In the genomic region with DNA sequence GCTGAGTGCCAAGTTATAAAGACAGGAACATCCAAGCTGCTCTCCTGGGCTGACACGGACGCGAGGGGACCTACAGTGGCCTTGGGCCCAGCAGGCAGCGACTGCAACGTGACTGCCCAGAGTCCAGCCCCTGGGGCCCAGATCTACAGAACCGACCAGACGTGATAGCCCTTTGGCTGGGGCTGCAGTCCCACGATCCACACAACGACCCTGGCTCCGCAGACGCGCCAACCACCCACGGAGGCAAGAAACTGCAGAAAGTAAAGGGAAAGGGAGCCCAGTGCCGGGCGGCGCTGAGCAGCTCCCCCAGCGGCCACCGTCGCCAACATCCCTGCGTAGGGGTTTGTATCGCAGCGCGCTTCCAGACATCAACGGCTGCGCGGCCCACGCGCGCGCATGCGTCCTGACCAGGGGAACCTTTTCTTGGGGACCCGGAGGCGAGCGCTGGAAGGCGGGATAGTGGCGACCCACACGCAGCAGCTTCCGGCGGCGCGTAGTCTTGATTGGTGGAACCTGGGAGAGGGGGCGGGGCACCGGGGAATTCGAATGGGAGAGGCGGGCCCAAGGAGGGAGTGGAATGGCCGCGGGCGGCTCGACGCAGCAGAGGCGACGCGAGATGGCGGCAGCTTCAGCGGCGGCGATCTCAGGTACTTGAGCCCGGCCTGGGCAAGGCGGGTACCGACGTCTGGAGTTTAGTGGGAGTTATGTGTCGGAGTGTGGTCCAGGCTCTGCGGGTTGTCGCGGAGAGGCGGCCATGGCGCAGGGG, we compare ENCODE assay signal across 1 cellular context.
TF ChIP-seq lines count a peak whose summit lies in the region.

A gene (plus strand): TSS at position 569 of the 766 bp plus-strand sequence. CDS start 9 bp downstream, at position 578.

TF ChIP-seq in HepG2, 621 proteins besides CTCF, POLR2A, EP300 and RAD21 (continued from another document and continues in another):
- TF ChIP-seq, protein P1, sequence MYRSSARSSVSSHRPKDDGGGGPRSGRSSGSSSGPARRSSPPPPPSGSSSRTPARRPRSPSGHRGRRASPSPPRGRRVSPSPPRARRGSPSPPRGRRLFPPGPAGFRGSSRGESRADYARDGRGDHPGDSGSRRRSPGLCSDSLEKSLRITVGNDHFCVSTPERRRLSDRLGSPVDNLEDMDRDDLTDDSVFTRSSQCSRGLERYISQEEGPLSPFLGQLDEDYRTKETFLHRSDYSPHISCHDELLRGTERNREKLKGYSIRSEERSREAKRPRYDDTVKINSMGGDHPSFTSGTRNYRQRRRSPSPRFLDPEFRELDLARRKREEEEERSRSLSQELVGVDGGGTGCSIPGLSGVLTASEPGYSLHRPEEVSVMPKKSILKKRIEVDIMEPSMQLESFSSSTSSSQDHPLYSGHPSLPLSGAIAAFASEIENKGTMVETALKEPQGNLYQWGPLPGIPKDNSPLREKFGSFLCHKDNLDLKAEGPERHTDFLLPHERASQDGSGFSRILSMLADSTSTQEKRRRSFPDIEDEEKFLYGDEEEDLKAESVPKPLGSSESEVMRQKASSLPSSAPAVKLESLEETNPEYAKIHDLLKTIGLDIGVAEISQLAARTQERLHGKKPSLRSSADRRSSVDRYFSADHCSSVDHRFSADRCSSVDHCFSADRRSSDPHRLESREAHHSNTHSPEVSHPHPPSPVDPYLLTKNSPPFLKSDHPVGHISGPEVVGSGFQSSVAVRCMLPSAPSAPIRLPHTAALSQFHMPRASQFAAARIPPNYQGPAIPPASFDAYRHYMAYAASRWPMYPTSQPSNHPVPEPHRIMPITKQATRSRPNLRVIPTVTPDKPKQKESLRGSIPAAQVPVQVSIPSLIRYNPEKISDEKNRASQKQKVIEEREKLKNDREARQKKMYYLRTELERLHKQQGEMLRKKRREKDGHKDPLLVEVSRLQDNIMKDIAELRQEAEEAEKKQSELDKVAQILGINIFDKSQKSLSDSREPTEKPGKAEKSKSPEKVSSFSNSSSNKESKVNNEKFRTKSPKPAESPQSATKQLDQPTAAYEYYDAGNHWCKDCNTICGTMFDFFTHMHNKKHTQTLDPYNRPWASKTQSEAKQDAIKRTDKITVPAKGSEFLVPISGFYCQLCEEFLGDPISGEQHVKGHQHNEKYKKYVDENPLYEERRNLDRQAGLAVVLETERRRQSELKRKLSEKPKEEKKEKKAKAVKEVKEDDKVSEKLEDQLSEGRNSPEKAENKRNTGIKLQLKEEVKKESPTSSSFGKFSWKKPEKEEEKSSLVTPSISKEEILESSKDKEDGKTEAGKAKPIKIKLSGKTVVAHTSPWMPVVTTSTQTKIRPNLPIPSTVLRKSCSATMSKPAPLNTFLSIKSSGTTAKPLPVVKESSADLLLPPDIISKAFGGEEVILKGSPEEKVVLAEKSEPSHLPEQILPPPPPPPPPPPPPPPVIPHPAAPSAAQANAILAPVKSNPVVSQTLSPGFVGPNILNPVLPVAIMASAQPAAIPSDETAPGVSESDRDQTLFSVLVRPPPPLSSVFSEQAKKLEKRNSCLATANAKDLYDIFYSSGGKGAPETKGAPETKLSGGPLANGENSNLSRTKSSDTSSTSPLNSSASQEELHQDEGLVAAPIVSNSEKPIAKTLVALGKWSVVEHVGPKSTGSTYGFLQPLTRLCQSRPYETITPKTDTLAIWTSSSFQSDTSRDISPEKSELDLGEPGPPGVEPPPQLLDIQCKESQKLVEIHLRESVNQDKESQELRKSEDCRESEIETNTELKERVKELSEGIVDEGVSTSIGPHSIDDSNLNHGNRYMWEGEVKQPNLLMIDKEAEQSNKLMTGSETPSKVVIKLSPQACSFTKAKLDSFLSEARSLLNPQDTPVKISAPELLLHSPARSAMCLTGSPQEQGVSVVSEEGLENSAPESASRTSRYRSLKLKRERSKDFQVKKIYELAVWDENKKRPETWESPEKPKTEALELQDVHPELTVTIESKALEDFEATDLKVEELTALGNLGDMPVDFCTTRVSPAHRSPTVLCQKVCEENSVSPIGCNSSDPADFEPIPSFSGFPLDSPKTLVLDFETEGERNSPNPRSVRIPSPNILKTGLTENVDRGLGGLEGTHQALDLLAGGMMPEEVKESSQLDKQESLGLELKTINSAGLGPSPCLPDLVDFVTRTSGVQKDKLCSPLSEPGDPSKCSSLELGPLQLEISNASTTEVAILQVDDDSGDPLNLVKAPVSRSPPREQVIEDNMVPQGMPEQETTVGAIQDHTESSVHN (CRISPR knock-in tag; IDR thresholded peaks at IDR 0.05), result 0 out of 2 replicates have a peak, but pooled peaks have one; percentile 58
- TF ChIP-seq ZNF570 (CRISPR knock-in tag; IDR thresholded peaks at IDR 0.05; ENCODE audit: borderline replicate concordance) (no peak), JUN (CRISPR knock-in tag; IDR thresholded peaks at IDR 0.05) (no peak), ZNF709 (CRISPR knock-in tag; IDR thresholded peaks at IDR 0.05) (no peak; the same call in none of the 2 replicates), SMAD9 (CRISPR knock-in tag; IDR thresholded peaks at IDR 0.05) (peak; percentile 46), RBM22 (optimal IDR thresholded peaks at IDR 0.05; ENCODE audit: low read length) (no peak), THAP11 (CRISPR knock-in tag; IDR thresholded peaks at IDR 0.05) (peak; percentile 93), MAFK (conservative IDR thresholded peaks at IDR 0.05 in 1 of 2, IDR thresholded peaks at IDR 0.05 in 1 of 2; ENCODE audit: low read length in 2 of 2) (no peak), ZNF552 (CRISPR knock-in tag; IDR thresholded peaks at IDR 0.05; ENCODE audit: borderline replicate concordance) (peak; percentile 27; the same call in 1 of the 2 replicates), ZNF430 (CRISPR knock-in tag; IDR thresholded peaks at IDR 0.05) (no peak), HNRNPL (IDR thresholded peaks at IDR 0.05; ENCODE audit: low read depth, low read length) (peak; percentile 76), HMG20B (CRISPR knock-in tag; conservative IDR thresholded peaks at IDR 0.05) (no peak), PCBP2 (optimal IDR thresholded peaks at IDR 0.05; ENCODE audit: low read depth, low read length, poor library complexity, severe bottlenecking) (no peak), MED1 (CRISPR knock-in tag; IDR thresholded peaks at IDR 0.05) (peak; percentile 86), KLF6 (CRISPR knock-in tag; IDR thresholded peaks at IDR 0.05) (peak; percentile 74; the same call in 1 of the 2 replicates), CREM (IDR thresholded peaks at IDR 0.05) (peak; percentile 78), CREM (CRISPR knock-in tag; IDR thresholded peaks at IDR 0.05) (peak; percentile 27; the same call in 1 of the 2 replicates), IKZF4 (CRISPR knock-in tag; IDR thresholded peaks at IDR 0.05; ENCODE audit: borderline replicate concordance, low read depth, not compliant biosample characterization) (peak; percentile 78), MAZ (IDR thresholded peaks at IDR 0.05; ENCODE audit: borderline replicate concordance, low read depth, low read length) (no peak; the same call in 1 of the 2 replicates), MAZ (CRISPR knock-in tag; IDR thresholded peaks at IDR 0.05; ENCODE audit: low read depth) (peak; percentile 95), TSC22D2 (CRISPR knock-in tag; IDR thresholded peaks at IDR 0.05; ENCODE audit: borderline replicate concordance) (peak; percentile 78; the same call in 1 of the 2 replicates), ZNF317 (CRISPR knock-in tag; IDR thresholded peaks at IDR 0.05) (peak; percentile 80), ZBTB20 (CRISPR knock-in tag; IDR thresholded peaks at IDR 0.05; ENCODE audit: borderline replicate concordance, low read depth) (peak; percentile 68; the same call in 1 of the 2 replicates), U2AF2 (IDR thresholded peaks at IDR 0.05; ENCODE audit: low read depth, low read length) (peak; percentile 60; the same call in 1 of the 2 replicates), EED (CRISPR knock-in tag; IDR thresholded peaks at IDR 0.05) (peak; percentile 89), NCOA5 (CRISPR knock-in tag; IDR thresholded peaks at IDR 0.05) (no peak), ZNF775 (CRISPR knock-in tag; IDR thresholded peaks at IDR 0.05; ENCODE audit: borderline replicate concordance) (no peak; the same call in 1 of the 2 replicates), CENPX (CRISPR knock-in tag; IDR thresholded peaks at IDR 0.05) (no peak), CHCHD3 (CRISPR knock-in tag; IDR thresholded peaks at IDR 0.05) (no peak), DNMT1 (CRISPR knock-in tag; IDR thresholded peaks at IDR 0.05) (peak; percentile 77), ZNF562 (CRISPR knock-in tag; IDR thresholded peaks at IDR 0.05; ENCODE audit: borderline replicate concordance) (no peak), ZFP41 (CRISPR knock-in tag; IDR thresholded peaks at IDR 0.05; ENCODE audit: borderline replicate concordance) (peak; percentile 85; the same call in 1 of the 2 replicates), ZNF264 (CRISPR knock-in tag; IDR thresholded peaks at IDR 0.05) (no peak; the same call in 1 of the 2 replicates), SNAI1 (CRISPR knock-in tag; IDR thresholded peaks at IDR 0.05; ENCODE audit: borderline replicate concordance) (peak; percentile 87), ZNF30 (CRISPR knock-in tag; IDR thresholded peaks at IDR 0.05) (peak; percentile 64; the same call in 1 of the 2 replicates), ZNF616 (CRISPR knock-in tag; IDR thresholded peaks at IDR 0.05; ENCODE audit: low read depth) (peak; percentile 22; the same call in 1 of the 2 replicates), SETDB1 (CRISPR knock-in tag; IDR thresholded peaks at IDR 0.05; ENCODE audit: borderline replicate concordance) (no peak; the same call in 1 of the 2 replicates)
- TF ChIP-seq, protein P2, sequence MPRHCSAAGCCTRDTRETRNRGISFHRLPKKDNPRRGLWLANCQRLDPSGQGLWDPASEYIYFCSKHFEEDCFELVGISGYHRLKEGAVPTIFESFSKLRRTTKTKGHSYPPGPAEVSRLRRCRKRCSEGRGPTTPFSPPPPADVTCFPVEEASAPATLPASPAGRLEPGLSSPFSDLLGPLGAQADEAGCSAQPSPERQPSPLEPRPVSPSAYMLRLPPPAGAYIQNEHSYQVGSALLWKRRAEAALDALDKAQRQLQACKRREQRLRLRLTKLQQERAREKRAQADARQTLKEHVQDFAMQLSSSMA (CRISPR knock-in tag; IDR thresholded peaks at IDR 0.05), result no peak
- TF ChIP-seq, protein P3, sequence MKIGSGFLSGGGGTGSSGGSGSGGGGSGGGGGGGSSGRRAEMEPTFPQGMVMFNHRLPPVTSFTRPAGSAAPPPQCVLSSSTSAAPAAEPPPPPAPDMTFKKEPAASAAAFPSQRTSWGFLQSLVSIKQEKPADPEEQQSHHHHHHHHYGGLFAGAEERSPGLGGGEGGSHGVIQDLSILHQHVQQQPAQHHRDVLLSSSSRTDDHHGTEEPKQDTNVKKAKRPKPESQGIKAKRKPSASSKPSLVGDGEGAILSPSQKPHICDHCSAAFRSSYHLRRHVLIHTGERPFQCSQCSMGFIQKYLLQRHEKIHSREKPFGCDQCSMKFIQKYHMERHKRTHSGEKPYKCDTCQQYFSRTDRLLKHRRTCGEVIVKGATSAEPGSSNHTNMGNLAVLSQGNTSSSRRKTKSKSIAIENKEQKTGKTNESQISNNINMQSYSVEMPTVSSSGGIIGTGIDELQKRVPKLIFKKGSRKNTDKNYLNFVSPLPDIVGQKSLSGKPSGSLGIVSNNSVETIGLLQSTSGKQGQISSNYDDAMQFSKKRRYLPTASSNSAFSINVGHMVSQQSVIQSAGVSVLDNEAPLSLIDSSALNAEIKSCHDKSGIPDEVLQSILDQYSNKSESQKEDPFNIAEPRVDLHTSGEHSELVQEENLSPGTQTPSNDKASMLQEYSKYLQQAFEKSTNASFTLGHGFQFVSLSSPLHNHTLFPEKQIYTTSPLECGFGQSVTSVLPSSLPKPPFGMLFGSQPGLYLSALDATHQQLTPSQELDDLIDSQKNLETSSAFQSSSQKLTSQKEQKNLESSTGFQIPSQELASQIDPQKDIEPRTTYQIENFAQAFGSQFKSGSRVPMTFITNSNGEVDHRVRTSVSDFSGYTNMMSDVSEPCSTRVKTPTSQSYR (CRISPR knock-in tag; IDR thresholded peaks at IDR 0.05; ENCODE audit: borderline replicate concordance), result 0 out of 2 replicates have a peak, but pooled peaks have one; percentile 41
- TF ChIP-seq, protein P4, sequence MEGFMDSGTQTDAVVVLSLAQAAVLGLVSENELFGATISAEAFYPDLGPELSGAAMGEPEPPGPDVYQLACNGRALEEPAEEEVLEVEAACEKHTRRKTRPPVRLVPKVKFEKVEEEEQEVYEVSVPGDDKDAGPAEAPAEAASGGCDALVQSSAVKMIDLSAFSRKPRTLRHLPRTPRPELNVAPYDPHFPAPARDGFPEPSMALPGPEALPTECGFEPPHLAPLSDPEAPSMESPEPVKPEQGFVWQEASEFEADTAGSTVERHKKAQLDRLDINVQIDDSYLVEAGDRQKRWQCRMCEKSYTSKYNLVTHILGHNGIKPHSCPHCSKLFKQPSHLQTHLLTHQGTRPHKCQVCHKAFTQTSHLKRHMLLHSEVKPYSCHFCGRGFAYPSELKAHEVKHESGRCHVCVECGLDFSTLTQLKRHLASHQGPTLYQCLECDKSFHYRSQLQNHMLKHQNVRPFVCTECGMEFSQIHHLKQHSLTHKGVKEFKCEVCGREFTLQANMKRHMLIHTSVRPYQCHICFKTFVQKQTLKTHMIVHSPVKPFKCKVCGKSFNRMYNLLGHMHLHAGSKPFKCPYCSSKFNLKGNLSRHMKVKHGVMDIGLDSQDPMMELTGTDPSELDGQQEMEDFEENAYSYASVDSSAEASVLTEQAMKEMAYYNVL (CRISPR knock-in tag; IDR thresholded peaks at IDR 0.05; ENCODE audit: borderline replicate concordance), result peak; percentile 72
- TF ChIP-seq, protein P5, sequence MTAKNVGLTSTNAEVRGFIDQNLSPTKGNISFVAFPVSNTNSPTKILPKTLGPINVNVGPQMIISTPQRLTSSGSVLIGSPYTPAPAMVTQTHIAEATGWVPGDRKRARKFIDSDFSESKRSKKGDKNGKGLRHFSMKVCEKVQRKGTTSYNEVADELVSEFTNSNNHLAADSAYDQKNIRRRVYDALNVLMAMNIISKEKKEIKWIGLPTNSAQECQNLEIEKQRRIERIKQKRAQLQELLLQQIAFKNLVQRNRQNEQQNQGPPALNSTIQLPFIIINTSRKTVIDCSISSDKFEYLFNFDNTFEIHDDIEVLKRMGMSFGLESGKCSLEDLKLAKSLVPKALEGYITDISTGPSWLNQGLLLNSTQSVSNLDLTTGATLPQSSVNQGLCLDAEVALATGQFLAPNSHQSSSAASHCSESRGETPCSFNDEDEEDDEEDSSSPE (CRISPR knock-in tag; IDR thresholded peaks at IDR 0.05), result peak; percentile 99
- TF ChIP-seq, protein P6, sequence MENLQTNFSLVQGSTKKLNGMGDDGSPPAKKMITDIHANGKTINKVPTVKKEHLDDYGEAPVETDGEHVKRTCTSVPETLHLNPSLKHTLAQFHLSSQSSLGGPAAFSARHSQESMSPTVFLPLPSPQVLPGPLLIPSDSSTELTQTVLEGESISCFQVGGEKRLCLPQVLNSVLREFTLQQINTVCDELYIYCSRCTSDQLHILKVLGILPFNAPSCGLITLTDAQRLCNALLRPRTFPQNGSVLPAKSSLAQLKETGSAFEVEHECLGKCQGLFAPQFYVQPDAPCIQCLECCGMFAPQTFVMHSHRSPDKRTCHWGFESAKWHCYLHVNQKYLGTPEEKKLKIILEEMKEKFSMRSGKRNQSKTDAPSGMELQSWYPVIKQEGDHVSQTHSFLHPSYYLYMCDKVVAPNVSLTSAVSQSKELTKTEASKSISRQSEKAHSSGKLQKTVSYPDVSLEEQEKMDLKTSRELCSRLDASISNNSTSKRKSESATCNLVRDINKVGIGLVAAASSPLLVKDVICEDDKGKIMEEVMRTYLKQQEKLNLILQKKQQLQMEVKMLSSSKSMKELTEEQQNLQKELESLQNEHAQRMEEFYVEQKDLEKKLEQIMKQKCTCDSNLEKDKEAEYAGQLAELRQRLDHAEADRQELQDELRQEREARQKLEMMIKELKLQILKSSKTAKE (CRISPR knock-in tag; IDR thresholded peaks at IDR 0.05; ENCODE audit: borderline replicate concordance), result peak; percentile 56; the same call in 1 of the 2 replicates
- TF ChIP-seq, protein P7, sequence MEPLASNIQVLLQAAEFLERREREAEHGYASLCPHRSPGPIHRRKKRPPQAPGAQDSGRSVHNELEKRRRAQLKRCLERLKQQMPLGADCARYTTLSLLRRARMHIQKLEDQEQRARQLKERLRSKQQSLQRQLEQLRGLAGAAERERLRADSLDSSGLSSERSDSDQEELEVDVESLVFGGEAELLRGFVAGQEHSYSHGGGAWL (CRISPR knock-in tag; IDR thresholded peaks at IDR 0.05), result no peak; the same call in 1 of the 2 replicates
